ENCODE assay signal across 8 cellular contexts in the genomic region with DNA sequence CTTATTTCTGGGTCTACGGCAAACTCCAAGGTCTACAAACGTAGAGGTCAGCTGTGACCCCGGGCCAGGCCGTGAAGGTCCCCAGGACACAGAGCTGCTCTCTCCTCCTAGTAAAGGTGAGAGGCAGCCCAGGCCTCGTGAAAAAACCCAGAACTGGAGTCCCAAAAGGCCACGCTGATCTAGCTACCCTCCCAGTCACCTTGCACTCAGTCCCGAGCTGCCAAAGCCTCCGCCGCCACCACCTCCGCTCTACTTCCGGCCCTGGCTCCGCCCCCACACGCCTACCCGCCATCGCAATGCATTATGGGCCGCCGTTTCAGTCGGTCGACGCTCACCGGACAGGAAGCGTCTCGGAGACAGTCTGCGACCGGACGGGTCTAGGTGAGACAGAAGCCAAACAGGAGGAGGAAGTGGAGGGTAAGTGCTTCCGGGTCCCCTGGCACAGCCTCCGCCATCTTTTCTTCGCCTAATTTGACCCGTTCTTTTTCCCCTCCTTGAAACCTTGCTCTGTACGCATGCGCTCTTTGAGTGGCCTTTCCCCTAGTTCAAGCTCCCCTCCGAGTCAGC. TPM values are rescaled to one million over a fixed set of nuclear protein-coding genes. Genes with fewer than 3 reads are reported as not detected.
DNase-seq lines count a peak whose midpoint lies in the region; ATAC-seq and TF ChIP-seq lines count a peak whose summit lies in the region.

A gene with protein sequence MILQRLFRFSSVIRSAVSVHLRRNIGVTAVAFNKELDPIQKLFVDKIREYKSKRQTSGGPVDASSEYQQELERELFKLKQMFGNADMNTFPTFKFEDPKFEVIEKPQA (minus strand): TSS at position 251 of the 567 bp plus-strand sequence. CDS start 5,110 bp downstream, outside the sequence.
A gene (plus strand): TSS at position 319 of the 567 bp plus-strand sequence. CDS start 6,627 bp downstream, outside the sequence.

- H3K27me3 ChIP-seq in KMS-11 (ENCODE audit: insufficient read depth, low read depth) (no peaks in the 10 kb centered on the region), Peyer's patch (no peaks in the 10 kb centered on the region), esophagus muscularis mucosa (no peaks in the 10 kb centered on the region), muscle layer of duodenum (ENCODE audit: low read depth, low read length) (no peaks in the 10 kb centered on the region)

- peak; percentile 87 for DNase-seq in DMS53 treated with DMSO at 0.1 percent for 48 hours (lab: John Stamatoyannopoulos, UW; ENCODE audit: unreplicated experiment)
- DNase-seq in Peyer's patch = peak; percentile 97 to 99 (median 98)
- DNase-seq in activated T-cell treated with anti-CD3 and anti-CD28 coated beads, Interleukin-2, amount 50 U/mL, for 48 hours = peak; percentile 98 to 99
- DNase-seq in esophagus muscularis mucosa (ENCODE audit: extremely low spot score) = peak; percentile 98
- DNase-seq in stimulated activated CD8-positive, alpha-beta memory T cell treated with anti-CD3 and anti-CD28 coated beads, Interleukin-7, amount 100 ng/mL, for 4 hours (ENCODE audit: low read depth in 2 of 2) = peak; percentile 96 to 97

- peak within 1 kb of the TSS; percentile 97 for H2AFZ ChIP-seq in KMS-11 (ENCODE audit: low read depth)

- H3K4me2 ChIP-seq in KMS-11 = peak within 1 kb of the TSS; percentile 88

- 2% methylated on average over 27 of the region's 33 CpGs for WGBS in esophagus muscularis mucosa

- H3K27ac ChIP-seq in KMS-11 = peak within 1 kb of the TSS; percentile 100
- peak within 1 kb of the TSS; percentile 96 to 99 (median 98) for H3K27ac ChIP-seq in Peyer's patch
- peak within 1 kb of the TSS; percentile 95 to 99 (median 97) for H3K27ac ChIP-seq in esophagus muscularis mucosa (replicated peaks in 1 of 4)
- H3K27ac ChIP-seq in muscle layer of duodenum (ENCODE audit: low read length) = peak within 1 kb of the TSS; percentile 99

- peak within 1 kb of the TSS; percentile 99 for H3K9ac ChIP-seq in KMS-11

- no peaks in the 10 kb centered on the region; the same call in 1 of the 2 replicates for H3K36me3 ChIP-seq in KMS-11 (ENCODE audit: insufficient read depth)
- peaks cover 0 to 6% (median 0%) of the 10 kb centered on the region in 3 donors for H3K36me3 ChIP-seq in Peyer's patch
- H3K36me3 ChIP-seq in esophagus muscularis mucosa = peaks cover 0 to 6% (median under 1%) of the 10 kb centered on the region in 4 donors
- peaks cover 5 to 10% of the 10 kb centered on the region in 2 donors for H3K36me3 ChIP-seq in muscle layer of duodenum (ENCODE audit: control insufficient read depth in 1 of 2, insufficient read depth in 2 of 2, low read length in 2 of 2)

- H4K20me1 ChIP-seq in KMS-11 (ENCODE audit: insufficient read depth) = no peaks in the 10 kb centered on the region; the same call in 1 of the 2 replicates

- H3K4me3 ChIP-seq in KMS-11 (IDR thresholded peaks at IDR 0.05; ENCODE audit: insufficient read depth, low read depth, low read length) (no peak within 1 kb of the TSS), Peyer's patch (peak within 1 kb of the TSS; percentile 88 to 97 (median 94)), esophagus muscularis mucosa (peak within 1 kb of the TSS; percentile 77 to 97 (median 81)), muscle layer of duodenum (ENCODE audit: low read depth in 1 of 2, low read length in 2 of 2) (peak within 1 kb of the TSS; percentile 88 to 98)

- intact Hi-C loops in esophagus muscularis mucosa (cut with DNase I) = no loop called here

- H3K4me1 ChIP-seq in KMS-11 (ENCODE audit: low read depth, poor library complexity, severe bottlenecking) (peaks cover 27% of the 10 kb centered on the region), Peyer's patch (peaks cover 0 to 40% (median 3%) of the 10 kb centered on the region in 4 donors), esophagus muscularis mucosa (peaks cover 55 to 61% (median 57%) of the 10 kb centered on the region in 4 donors), muscle layer of duodenum (ENCODE audit: control insufficient read depth in 1 of 2, insufficient read depth in 2 of 2, low read length in 2 of 2) (peaks cover 4 to 47% of the 10 kb centered on the region in 2 donors)

- H3K9me3 ChIP-seq in Peyer's patch (no peaks in the 10 kb centered on the region), esophagus muscularis mucosa (no peaks in the 10 kb centered on the region), muscle layer of duodenum (ENCODE audit: control insufficient read depth in 1 of 2, low read length in 2 of 2) (no peaks in the 10 kb centered on the region)

- TF ChIP-seq CTCF in KMS-11 (conservative IDR thresholded peaks at IDR 0.05; ENCODE audit: low read depth, low read length) = no peak
- no peak for TF ChIP-seq CTCF in Peyer's patch (IDR thresholded peaks at IDR 0.05)
- peak in 1 of 3 experiments; percentile 31 for TF ChIP-seq CTCF in esophagus muscularis mucosa (IDR thresholded peaks at IDR 0.05)

- peak; percentile 85 for ATAC-seq in GM21737 (IDR thresholded peaks at IDR 0.05; ENCODE audit: unreplicated experiment)

- TF ChIP-seq POLR2A in Peyer's patch (IDR thresholded peaks at IDR 0.05) (peak; percentile 87 to 91), esophagus muscularis mucosa (IDR thresholded peaks at IDR 0.05; ENCODE audit: low read depth) (peak; percentile 86)

- peaks cover 83% of the 10 kb centered on the region for H3K79me2 ChIP-seq in KMS-11 (ENCODE audit: insufficient read depth, low read depth)

- no peak for TF ChIP-seq EP300 in esophagus muscularis mucosa (IDR thresholded peaks at IDR 0.05)

RNA-seq across cellular contexts. Expression of the first gene that starts in this region (rescaled TPM):
- total RNA-seq in Peyer's patch = 100 to 1,000 TPM in 2 of 4 donors, 10 to 100 TPM in 2; 45.4 to 116 (median 93.8) TPM
- 100 to 1,000 TPM; 105 to 213 (median 136) TPM for total RNA-seq in esophagus muscularis mucosa

RNA-seq across cellular contexts. Expression of the second gene that starts in this region (rescaled TPM):
- total RNA-seq in Peyer's patch (10 to 100 TPM; 11.3 to 24.8 (median 21.7) TPM), esophagus muscularis mucosa (10 to 100 TPM; 17.6 to 23.7 (median 19.6) TPM)
